Comparison of ENCODE assay signal across 2 cellular contexts in genomic region chr7:132779164-132779563, GRCh38.
TF ChIP-seq lines count a peak whose summit lies in the region.

No MANE protein-coding gene starts in this region.

TF ChIP-seq in GM23338, 12 proteins besides CTCF, POLR2A, EP300 and RAD21 (continued from another document):
- TF ChIP-seq NANOG (IDR thresholded peaks at IDR 0.05; ENCODE audit: borderline replicate concordance) (no peak), ETS1 (IDR thresholded peaks at IDR 0.05) (no peak), POLR2AphosphoS5 (IDR thresholded peaks at IDR 0.05; ENCODE audit: low read depth) (no peak), EZH2 (IDR thresholded peaks at IDR 0.05; ENCODE audit: low read depth, unreplicated experiment) (no peak), JUNB (IDR thresholded peaks at IDR 0.05; ENCODE audit: unreplicated experiment) (no peak)

TF ChIP-seq in HepG2, 621 proteins besides CTCF, POLR2A, EP300 and RAD21 (continued from another document):
- TF ChIP-seq NFAT5 (CRISPR knock-in tag; IDR thresholded peaks at IDR 0.05): no peak
